Comparison of ENCODE assay signal across 17 cellular contexts in the genomic region with DNA sequence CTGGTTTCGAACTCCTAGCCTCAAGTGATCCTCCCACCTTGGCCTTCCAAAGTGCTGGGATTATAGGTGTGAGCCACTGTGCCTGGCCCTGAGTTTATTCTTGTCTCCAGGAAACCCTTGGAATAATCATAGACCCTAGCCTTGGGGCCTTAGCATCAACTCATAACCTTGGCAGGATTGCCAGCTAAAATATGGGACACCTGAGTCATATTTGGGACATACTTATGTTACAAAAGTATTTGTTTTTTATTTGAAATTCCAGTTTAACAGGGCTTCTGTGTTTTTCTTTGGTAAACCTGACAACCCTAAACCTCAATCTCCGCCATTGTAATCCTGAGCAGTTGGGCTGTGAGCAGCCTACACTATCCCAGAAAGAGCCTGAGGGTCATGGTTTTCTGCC. TPM values are rescaled to one million over a fixed set of nuclear protein-coding genes. Genes with fewer than 3 reads are reported as not detected.
DNase-seq lines count a peak whose midpoint lies in the region; ATAC-seq, FAIRE-seq and TF ChIP-seq lines count a peak whose summit lies in the region.
"Had no signal": no experiment of that assay in that cellular context is flagged by ENCODE, and none has a peak within 500 bp of the region (broad histone marks: within the 10 kb centered on the region; RNA-seq: fewer than 3 reads in every experiment).

No MANE protein-coding gene starts in this region.

- in situ Hi-C loops in IMR-90 (cut with MboI; ENCODE audit: low sequenced_read_pairs) = loop anchor here (5.0 kb wide), 2 partner anchors 88 to 168 kb away; partner anchors contain the start of genes GJD3 and IGFBP4

- TF ChIP-seq POLR2A in IMR-90 (IDR thresholded peaks at IDR 0.05; ENCODE audit: low read depth, low read length) = no peak

- no peak overlapping the region; the same call in 1 of the 2 replicates for H4K5ac ChIP-seq in IMR-90 (ENCODE audit: low read depth, low read length)

- peak overlapping the region; percentile 92 for H2AK5ac ChIP-seq in IMR-90 (ENCODE audit: low read depth, low read length)

- H2BK5ac ChIP-seq in IMR-90 (ENCODE audit: low read depth, low read length, poor library complexity, severe bottlenecking) = peak overlapping the region; percentile 34

- no CpG with 5 or more reads among the region's 2 CpGs for WGBS in IMR-90 (ENCODE audit: extremely low coverage in 2 of 2, insufficient read length in 1 of 2), 2 experiments
- 96 to 100% (median 99%) methylated on average over 2 of the region's 2 CpGs for WGBS in psoas muscle, 3 donors

- H2BK15ac ChIP-seq in IMR-90 (ENCODE audit: low read depth, low read length) = peak overlapping the region; percentile 72; the same call in 2 of the 3 replicates

- H3K27ac ChIP-seq in CD4-positive, alpha-beta T cell (ENCODE audit: low read depth, low read length) = no peak overlapping the region
- H3K27ac ChIP-seq in IMR-90 (ENCODE audit: insufficient read depth, low read length) (no peak overlapping the region), keratinocyte (ENCODE audit: control insufficient read depth, insufficient read depth, low read length) (peak overlapping the region; percentile 68), psoas muscle (no peak overlapping the region)
- H3K27ac ChIP-seq: lower lobe of right lung, parathyroid adenoma, thoracic aorta had no signal

- no peaks in the 10 kb centered on the region for H3K79me2 ChIP-seq in keratinocyte (ENCODE audit: control insufficient read depth, insufficient read depth, low read length)
- H3K79me2 ChIP-seq: parathyroid adenoma had no signal

- ATAC-seq in CD4-positive, alpha-beta T cell (ENCODE audit: poor library complexity) = no peak
- ATAC-seq in IMR-90 (ENCODE audit: low read depth) (no peak), GM21825 (IDR thresholded peaks at IDR 0.05; ENCODE audit: unreplicated experiment) (no peak), HG03039 (IDR thresholded peaks at IDR 0.05; ENCODE audit: unreplicated experiment) (no peak), psoas muscle (no peak)
- ATAC-seq: lower lobe of right lung, Panc1 had no signal

- no peak overlapping the region for H3K4me2 ChIP-seq in IMR-90 (ENCODE audit: low read depth, low read length)
- H3K4me2 ChIP-seq in keratinocyte (ENCODE audit: control insufficient read depth, extremely low read depth, insufficient read depth, low read depth, low read length) = peak overlapping the region; percentile 1

- no peak for FAIRE-seq in keratinocyte (lab: Jason Lieb, UNC)
- FAIRE-seq: GM12878 had no signal

- peaks cover 31% of the 10 kb centered on the region for H3K4me1 ChIP-seq in IMR-90 (ENCODE audit: control insufficient read depth, insufficient read depth, low read length)
- H3K4me1 ChIP-seq in keratinocyte (ENCODE audit: control insufficient read depth, extremely low read depth, insufficient read depth, low read length) = peaks cover 54% of the 10 kb centered on the region
- peaks cover 5% of the 10 kb centered on the region for H3K4me1 ChIP-seq in psoas muscle
- H3K4me1 ChIP-seq: parathyroid adenoma had no signal

- dilution Hi-C loops in IMR-90 (cut with HindIII; ENCODE audit: low sequenced_read_pairs, unreplicated experiment) (no loop called here), keratinocyte (cut with MboI; ENCODE audit: extremely low pct_ligation_motif_present, low sequenced_read_pairs) (no loop called here)

- no peak overlapping the region for H2AK9ac ChIP-seq in IMR-90 (replicated peaks; ENCODE audit: low read depth, low read length, poor library complexity)

- intact Hi-C loops in CD4-positive, alpha-beta T cell (cut with DNase I, micrococcal nuclease) = loop anchor here (5.0 kb wide), 3 partner anchors 88 to 228 kb away; partner anchors contain the start of genes TOP2A (in 2 of the 2) and IGFBP4 (in 1 of the 2)
- intact Hi-C loops in IMR-90 (cut with micrococcal nuclease) (loop anchor here (5.0 kb wide), 1 partner anchor 228 kb away; no protein-coding TSS in a partner anchor), psoas muscle (cut with DNase I) (loop anchor here (5.0 to 10.0 kb wide), 4 partner anchors 88 to 225 kb away; partner anchors contain the start of genes IGFBP4 (in 1 of the 2) and RARA (in 1 of the 2))

- H3K27me3 Mint-ChIP-seq in CD4-positive, alpha-beta T cell = peaks cover 5% of the 10 kb centered on the region
- H3K27me3 Mint-ChIP-seq in activated naive CD8-positive, alpha-beta T cell treated with anti-CD3 and anti-CD28 coated beads for 36 hours = no peaks in the 10 kb centered on the region

- CTCF ChIA-PET in CD4-positive, alpha-beta T cell (lab: Charles Lee) = interaction anchor here (0.7 to 11.6 kb wide), 2 partner anchors 32 to 50 kb away, joined by 3 to 147 read pairs; partner anchors contain the start of gene CCR7
- CTCF ChIA-PET in IMR-90 (lab: Yijun Ruan, JAX) = no interaction called here

- peak overlapping the region; percentile 65; the same call in 1 of the 2 replicates for H3K4ac ChIP-seq in IMR-90 (ENCODE audit: low read depth, low read length)

- H2BK120ac ChIP-seq in IMR-90 (ENCODE audit: low read depth, low read length) = peak overlapping the region; percentile 41

- no peak for TF ChIP-seq CTCF in CD4-positive, alpha-beta T cell (IDR thresholded peaks at IDR 0.05)
- TF ChIP-seq CTCF in IMR-90 (conservative IDR thresholded peaks at IDR 0.05; ENCODE audit: low read depth, low read length) (no peak), keratinocyte (optimal IDR thresholded peaks at IDR 0.05 in 1 of 3, IDR thresholded peaks at IDR 0.05 in 1 of 3, conservative IDR thresholded peaks at IDR 0.05 in 1 of 3; ENCODE audit: extremely low read depth in 1 of 3, insufficient read depth in 2 of 3, low read length in 3 of 3) (no peak), psoas muscle (IDR thresholded peaks at IDR 0.05) (no peak)

- H3K23ac ChIP-seq in IMR-90 (ENCODE audit: low read depth, low read length) = no peak overlapping the region

- peak overlapping the region; percentile 58; the same call in 1 of the 2 replicates for H4K91ac ChIP-seq in IMR-90 (ENCODE audit: insufficient read depth, low read depth, low read length)

- no peak overlapping the region for H2AFZ ChIP-seq in IMR-90 (replicated peaks; ENCODE audit: low read length, poor library complexity)
- H2AFZ ChIP-seq in keratinocyte (ENCODE audit: control insufficient read depth, low read length) = no peak overlapping the region
- H2AFZ ChIP-seq: parathyroid adenoma had no signal

- POLR2A ChIA-PET in CD4-positive, alpha-beta T cell (lab: Charles Lee) = interaction anchor here (3.9 to 18.9 kb wide), 4 partner anchors 12 to 86 kb away, joined by 36 to 668 read pairs (median 87); partner anchors contain the start of genes CCR7 and IGFBP4
- POLR2A ChIA-PET in IMR-90 (lab: Charles Lee; ENCODE audit: unreplicated experiment) = no interaction called here

- H3K9ac ChIP-seq in IMR-90 (ENCODE audit: low read depth, low read length) (no peak overlapping the region), keratinocyte (ENCODE audit: control insufficient read depth, extremely low read depth, insufficient read depth, low read length) (no peak overlapping the region)
- H3K9ac ChIP-seq: parathyroid adenoma had no signal

- H3K36me3 Mint-ChIP-seq in CD4-positive, alpha-beta T cell (ENCODE audit: low read depth) = peaks cover 10% of the 10 kb centered on the region
- H3K36me3 Mint-ChIP-seq in activated naive CD8-positive, alpha-beta T cell treated with anti-CD3 and anti-CD28 coated beads for 36 hours = peaks cover 11% of the 10 kb centered on the region

- no peak overlapping the region for H3K56ac ChIP-seq in IMR-90 (ENCODE audit: extremely low read depth, insufficient read depth, low read length)

- BruUV-seq in IMR-90 (replicated peaks; lab: Mats Ljungman, UMichigan) = no TSS peak

- H4K8ac ChIP-seq in IMR-90 (ENCODE audit: low read depth in 2 of 2, low read length in 2 of 2) = no peak overlapping the region

- H4K20me1 ChIP-seq in IMR-90 (ENCODE audit: insufficient read depth, low read length) (no peaks in the 10 kb centered on the region), keratinocyte (ENCODE audit: control insufficient read depth, extremely low read depth, insufficient read depth, low read length) (no peaks in the 10 kb centered on the region)

- H3K4me3 ChIP-seq in IMR-90 (ENCODE audit: insufficient read depth, low read depth, low read length) (no peak overlapping the region), keratinocyte (ENCODE audit: control insufficient read depth in 2 of 3, extremely low read depth in 1 of 3, insufficient read depth in 2 of 3, low read depth in 1 of 3, low read length in 3 of 3) (no peak overlapping the region), psoas muscle (no peak overlapping the region)
- H3K4me3 ChIP-seq: GM12878, lower lobe of right lung, thoracic aorta had no signal

- peaks cover 9% of the 10 kb centered on the region for H3K9me3 ChIP-seq in CD4-positive, alpha-beta T cell (ENCODE audit: control insufficient read depth, low read length)
- H3K9me3 ChIP-seq in IMR-90 (ENCODE audit: control insufficient read depth, insufficient read depth, low read length) (peaks cover 2% of the 10 kb centered on the region; the same call in 1 of the 2 replicates), keratinocyte (ENCODE audit: control insufficient read depth, low read depth, low read length) (no peaks in the 10 kb centered on the region), psoas muscle (no peaks in the 10 kb centered on the region)
- H3K9me3 ChIP-seq: lower lobe of right lung had no signal

- H3K18ac ChIP-seq in IMR-90 (ENCODE audit: low read depth, low read length) = peak overlapping the region; percentile 13; the same call in 1 of the 2 replicates

- H3K9me3 Mint-ChIP-seq in CD4-positive, alpha-beta T cell = peaks cover 8% of the 10 kb centered on the region
- H3K9me3 Mint-ChIP-seq in activated naive CD8-positive, alpha-beta T cell treated with anti-CD3 and anti-CD28 coated beads for 36 hours = peaks cover 10% of the 10 kb centered on the region

- peak in 1 of 10 experiments; percentile 8 for DNase-seq in CD4-positive, alpha-beta T cell
- DNase-seq in IMR-90 (no peak), keratinocyte (ENCODE audit: low read depth, low spot score) (no peak), psoas muscle (no peak)
- no peak for DNase-seq in activated naive CD8-positive, alpha-beta T cell treated with anti-CD3 and anti-CD28 coated beads for 36 hours
- DNase-seq: GDM1; lower lobe of right lung; NCI-H2107; stimulated activated CD4-positive, alpha-beta T cell treated with anti-CD3 and anti-CD28 coated beads, Interleukin-4, amount 100 ng/mL, for 24 hours had no signal

- H3K9me1 ChIP-seq in IMR-90 (ENCODE audit: insufficient read depth, low read length) = peaks cover 13% of the 10 kb centered on the region
- H3K9me1 ChIP-seq in keratinocyte (ENCODE audit: control insufficient read depth, extremely low read depth, insufficient read depth, low read length) = no peaks in the 10 kb centered on the region

- peak overlapping the region; percentile 69; the same call in 1 of the 2 replicates for H2BK20ac ChIP-seq in IMR-90 (ENCODE audit: low read depth, low read length)

- no peaks in the 10 kb centered on the region for H3K36me3 ChIP-seq in IMR-90 (ENCODE audit: control insufficient read depth, insufficient read depth, low read length)
- peaks cover 2 to 3% of the 10 kb centered on the region in 2 experiments for H3K36me3 ChIP-seq in keratinocyte (ENCODE audit: control insufficient read depth in 2 of 2, extremely low read depth in 1 of 2, insufficient read depth in 2 of 2, low read length in 2 of 2)
- no peaks in the 10 kb centered on the region for H3K36me3 ChIP-seq in psoas muscle (ENCODE audit: insufficient read depth in 1 of 2, low read depth in 1 of 2)
- H3K36me3 ChIP-seq: lower lobe of right lung, thoracic aorta had no signal

- TF ChIP-seq RAD21 in IMR-90 (IDR thresholded peaks at IDR 0.05; ENCODE audit: low read length) = no peak

- no peaks in the 10 kb centered on the region for H3K27me3 ChIP-seq in CD4-positive, alpha-beta T cell (ENCODE audit: control insufficient read depth, insufficient read depth, low read length)
- no peaks in the 10 kb centered on the region for H3K27me3 ChIP-seq in IMR-90 (ENCODE audit: control insufficient read depth, insufficient read depth, low read length)
- no peaks in the 10 kb centered on the region for H3K27me3 ChIP-seq in keratinocyte (ENCODE audit: control insufficient read depth, extremely low read depth, insufficient read depth, low read length)
- H3K27me3 ChIP-seq in psoas muscle (ENCODE audit: insufficient read depth in 3 of 3, low read length in 2 of 3) = no peaks in the 10 kb centered on the region

- H3K79me1 ChIP-seq in IMR-90 (ENCODE audit: low read depth in 1 of 2, low read length in 2 of 2) = 0 out of 4 replicates have a peak, but pooled peaks cover 0 to 12% of the 10 kb centered on the region in 2 experiments

- H3K4me1 Mint-ChIP-seq in CD4-positive, alpha-beta T cell (ENCODE audit: low read depth) = peaks cover 59% of the 10 kb centered on the region
- H3K4me1 Mint-ChIP-seq in activated naive CD8-positive, alpha-beta T cell treated with anti-CD3 and anti-CD28 coated beads for 36 hours = peaks cover 54% of the 10 kb centered on the region

- no peak overlapping the region for H3K4me3 Mint-ChIP-seq in CD4-positive, alpha-beta T cell
- H3K4me3 Mint-ChIP-seq in activated naive CD8-positive, alpha-beta T cell treated with anti-CD3 and anti-CD28 coated beads for 36 hours = no peak overlapping the region
- H3K4me3 Mint-ChIP-seq: brain had no signal

- peak overlapping the region; percentile 3; the same call in 1 of the 2 replicates for H3K14ac ChIP-seq in IMR-90 (replicated peaks; ENCODE audit: low read depth, low read length)

- peak overlapping the region; percentile 98 for H3K27ac Mint-ChIP-seq in CD4-positive, alpha-beta T cell
- peak overlapping the region; percentile 91 for H3K27ac Mint-ChIP-seq in activated naive CD8-positive, alpha-beta T cell treated with anti-CD3 and anti-CD28 coated beads for 36 hours
- H3K27ac Mint-ChIP-seq: brain had no signal

RNA-seq across cellular contexts. Expression of gene TNS4, which starts 28.6 kb away (rescaled TPM):
- total RNA-seq in CD4-positive, alpha-beta T cell = 1 to 10 TPM; 3.0 to 4.2 TPM
- 0.28 TPM in 1 of 2 replicates, not detected in the other for total RNA-seq in IMR-90 (2012; rRNA removed)
- 0.07 TPM in 1 of 2 replicates, not detected in the other for polyA plus RNA-seq in IMR-90 (2012; rRNA removed)
- 0.07 and 0.08 TPM in 2 replicates for polyA plus RNA-seq in IMR-90 (2012; cell fraction: cytosol; rRNA removed)
- 0.33 and 0.57 TPM in 2 replicates for polyA plus RNA-seq in IMR-90 (2012; cell fraction: nucleus; rRNA removed; ENCODE audit: low replicate concordance)
- 1 to 10 TPM; 7.3 to 7.6 TPM for total RNA-seq in activated naive CD8-positive, alpha-beta T cell treated with anti-CD3 and anti-CD28 coated beads for 36 hours
- 129 to 171 TPM (median 160 TPM) in 3 replicates for polyA plus RNA-seq in keratinocyte
- 182 TPM for polyA plus RNA-seq in keratinocyte (2011; ENCODE audit: low read depth)
- 162 and 255 TPM in 2 replicates for polyA plus RNA-seq in keratinocyte (2011; cell fraction: cytosol; rRNA removed)
- 758 and 1,104 TPM in 2 replicates for polyA plus RNA-seq in keratinocyte (2011; cell fraction: nucleus; rRNA removed)
- polyA plus RNA-seq in keratinocyte (2012; ENCODE audit: low replicate concordance) = 221 and 630 TPM in 2 replicates
- 229 to 1,669 TPM (median 398 TPM) in 3 replicates for polyA minus RNA-seq in keratinocyte
- polyA minus RNA-seq in keratinocyte (2011; cell fraction: cytosol; rRNA and poly(A)+ RNA removed) = 367 TPM
- polyA minus RNA-seq in keratinocyte (2011; cell fraction: nucleus; rRNA and poly(A)+ RNA removed) = 523 and 706 TPM in 2 replicates
- under 1 TPM in 1 of 4 donors, not detected in 3; 0.06 TPM for total RNA-seq in psoas muscle
- under 1 TPM in 1 of 3 donors, not detected in 2; 0.04 TPM for polyA plus RNA-seq in psoas muscle
- total RNA-seq: myocyte had no signal

RNA-seq across cellular contexts. Expression of gene CCR7, which starts 35.3 kb away (rescaled TPM):
- 100 to 1,000 TPM; 170 to 180 TPM for total RNA-seq in CD4-positive, alpha-beta T cell
- total RNA-seq in IMR-90 (2012; rRNA removed) (0.28 and 0.36 TPM in 2 replicates), psoas muscle (under 1 TPM; 0.20 to 0.24 (median 0.21) TPM)
- polyA plus RNA-seq in IMR-90 (2012; rRNA removed) (0.14 and 0.22 TPM in 2 replicates), keratinocyte (0.06 to 0.63 TPM (median 0.16 TPM) in 3 replicates), psoas muscle (under 1 TPM in 2 of 3 donors, not detected in 1; 0.08 to 0.09 TPM)
- 0.16 TPM in 1 of 2 replicates, not detected in the other for polyA plus RNA-seq in IMR-90 (2012; cell fraction: cytosol; rRNA removed)
- 0.23 and 0.39 TPM in 2 replicates for polyA plus RNA-seq in IMR-90 (2012; cell fraction: nucleus; rRNA removed; ENCODE audit: low replicate concordance)
- total RNA-seq in activated naive CD8-positive, alpha-beta T cell treated with anti-CD3 and anti-CD28 coated beads for 36 hours = 100 to 1,000 TPM; 260 to 274 TPM
- polyA plus RNA-seq in keratinocyte (2011; ENCODE audit: low read depth) = not detected
- 0.04 TPM in 1 of 2 replicates, not detected in the other for polyA plus RNA-seq in keratinocyte (2011; cell fraction: cytosol; rRNA removed)
- polyA plus RNA-seq in keratinocyte (2011; cell fraction: nucleus; rRNA removed) = 0.31 TPM in 1 of 2 replicates, not detected in the other
- polyA plus RNA-seq in keratinocyte (2012; ENCODE audit: low replicate concordance) = 0.05 and 0.16 TPM in 2 replicates
- 0.33 TPM in 1 of 3 replicates, not detected in the others for polyA minus RNA-seq in keratinocyte
- polyA minus RNA-seq in keratinocyte (2011; cell fraction: cytosol; rRNA and poly(A)+ RNA removed) = not detected
- polyA minus RNA-seq in keratinocyte (2011; cell fraction: nucleus; rRNA and poly(A)+ RNA removed) = not detected in 2 replicates
- total RNA-seq: myocyte, thoracic aorta had no signal

Comparison
In these comparisons a context has a peak if more than half of its experiments do, and no peak if none do; other contexts are left out.
1. RNA of gene CCR7, which starts 35.3 kb away (total RNA-seq): 260 to 274 TPM in activated naive CD8-positive, alpha-beta T cell treated with anti-CD3 and anti-CD28 coated beads for 36 hours and 170 to 180 TPM in CD4-positive, alpha-beta T cell; 0.28 to 0.36 TPM in IMR-90 and 0.20 to 0.24 TPM in psoas muscle; every median in the first group is over 100 times any median in the second.